14 cellular contexts compared by ENCODE assay signal in the genomic region with DNA sequence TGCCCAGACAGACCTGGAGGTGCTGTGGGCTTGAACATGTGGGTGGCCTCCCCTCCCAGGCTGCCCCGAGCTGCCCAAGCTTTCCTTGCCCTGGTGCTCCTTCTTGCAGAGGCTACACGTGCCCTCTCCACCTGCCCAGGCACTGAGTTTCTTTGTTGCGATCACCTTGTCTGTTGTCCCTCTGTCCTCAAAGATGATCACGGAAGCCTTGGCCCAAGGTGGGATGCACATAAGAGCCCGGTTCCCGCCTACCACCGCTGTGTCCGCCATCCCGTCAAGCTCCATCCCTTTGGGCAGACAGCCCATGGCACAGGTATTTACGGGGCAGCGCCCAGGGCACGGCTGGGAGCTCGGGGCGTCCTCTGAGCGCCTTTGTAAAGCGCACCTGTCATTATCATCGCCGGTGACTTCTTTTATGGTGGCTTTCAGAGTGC.
DNase-seq lines count a peak whose midpoint lies in the region; ATAC-seq and TF ChIP-seq lines count a peak whose summit lies in the region.
"Had no signal": no experiment of that assay in that cellular context is flagged by ENCODE, and none has a peak within 500 bp of the region (broad histone marks: within the 10 kb centered on the region; RNA-seq: fewer than 3 reads in every experiment).

No MANE protein-coding gene starts in this region.

- H3K4me1 Mint-ChIP-seq in activated naive CD8-positive, alpha-beta T cell treated with anti-CD3 and anti-CD28 coated beads, Interleukin-2, amount 10 ng/mL, durations not matched to agents 7 days and 5 days, result peaks cover 15% of the 10 kb centered on the region
- peaks cover 29% of the 10 kb centered on the region for H3K4me1 Mint-ChIP-seq in activated naive CD8-positive, alpha-beta T cell treated with anti-CD3 and anti-CD28 coated beads for 36 hours
- H3K4me1 Mint-ChIP-seq: B cell had no signal

- H3K9me3 Mint-ChIP-seq in activated naive CD8-positive, alpha-beta T cell treated with anti-CD3 and anti-CD28 coated beads, Interleukin-2, amount 10 ng/mL, durations not matched to agents 7 days and 5 days, result no peaks in the 10 kb centered on the region
- no peaks in the 10 kb centered on the region for H3K9me3 Mint-ChIP-seq in activated naive CD8-positive, alpha-beta T cell treated with anti-CD3 and anti-CD28 coated beads for 36 hours
- H3K9me3 Mint-ChIP-seq: CD8-positive, alpha-beta T cell had no signal

- H3K36me3 Mint-ChIP-seq in activated naive CD8-positive, alpha-beta T cell treated with anti-CD3 and anti-CD28 coated beads, Interleukin-2, amount 10 ng/mL, durations not matched to agents 7 days and 5 days, result peaks cover 30% of the 10 kb centered on the region
- H3K36me3 Mint-ChIP-seq in activated naive CD8-positive, alpha-beta T cell treated with anti-CD3 and anti-CD28 coated beads for 36 hours, result peaks cover 33% of the 10 kb centered on the region

- H3K27me3 Mint-ChIP-seq in activated naive CD8-positive, alpha-beta T cell treated with anti-CD3 and anti-CD28 coated beads, Interleukin-2, amount 10 ng/mL, durations not matched to agents 7 days and 5 days, result no peaks in the 10 kb centered on the region
- no peaks in the 10 kb centered on the region for H3K27me3 Mint-ChIP-seq in activated naive CD8-positive, alpha-beta T cell treated with anti-CD3 and anti-CD28 coated beads for 36 hours
- H3K27me3 Mint-ChIP-seq: B cell had no signal

- peaks cover 60% of the 10 kb centered on the region for H3K4me1 ChIP-seq in lower lobe of right lung
- peaks cover 43% of the 10 kb centered on the region for H3K4me1 ChIP-seq in upper lobe of right lung

- H3K27ac ChIP-seq in angular gyrus (ENCODE audit: low read depth, low read length) (peak overlapping the region; percentile 41), lower lobe of right lung (peak overlapping the region; percentile 24), upper lobe of right lung (no peak overlapping the region)

- H3K4me3 ChIP-seq in lower lobe of right lung, result no peak overlapping the region
- no peak overlapping the region for H3K4me3 ChIP-seq in upper lobe of right lung

- POLR2A ChIA-PET in activated naive CD8-positive, alpha-beta T cell treated with anti-CD3 and anti-CD28 coated beads, Interleukin-2, amount 10 ng/mL, durations not matched to agents 7 days and 5 days (lab: Charles Lee), result no interaction called here

- H3K27me3 ChIP-seq in lower lobe of right lung (ENCODE audit: low read depth) (no peaks in the 10 kb centered on the region), upper lobe of right lung (no peaks in the 10 kb centered on the region)

- peak overlapping the region; percentile 13 for H3K27ac Mint-ChIP-seq in activated naive CD8-positive, alpha-beta T cell treated with anti-CD3 and anti-CD28 coated beads, Interleukin-2, amount 10 ng/mL, durations not matched to agents 7 days and 5 days
- H3K27ac Mint-ChIP-seq in activated naive CD8-positive, alpha-beta T cell treated with anti-CD3 and anti-CD28 coated beads for 36 hours, result no peak overlapping the region
- H3K27ac Mint-ChIP-seq: B cell; CD8-positive, alpha-beta T cell had no signal

- no peak for TF ChIP-seq CTCF in lower lobe of right lung (IDR thresholded peaks at IDR 0.05)
- TF ChIP-seq CTCF in upper lobe of right lung (IDR thresholded peaks at IDR 0.05), result no peak

- no peaks in the 10 kb centered on the region for H3K9me3 ChIP-seq in lower lobe of right lung
- no peaks in the 10 kb centered on the region for H3K9me3 ChIP-seq in upper lobe of right lung

- H3K4me3 Mint-ChIP-seq in activated naive CD8-positive, alpha-beta T cell treated with anti-CD3 and anti-CD28 coated beads, Interleukin-2, amount 10 ng/mL, durations not matched to agents 7 days and 5 days, result no peak overlapping the region
- H3K4me3 Mint-ChIP-seq in activated naive CD8-positive, alpha-beta T cell treated with anti-CD3 and anti-CD28 coated beads for 36 hours, result no peak overlapping the region
- H3K4me3 Mint-ChIP-seq: B cell; CD8-positive, alpha-beta T cell had no signal

- ATAC-seq in activated naive CD8-positive, alpha-beta T cell treated with anti-CD3 and anti-CD28 coated beads, Interleukin-2, amount 10 ng/mL, durations not matched to agents 7 days and 5 days (ENCODE audit: low read depth), result no peak
- ATAC-seq in lower lobe of right lung, result no peak
- ATAC-seq in upper lobe of right lung, result no peak
- ATAC-seq in HG03108 (IDR thresholded peaks at IDR 0.05; ENCODE audit: unreplicated experiment), result no peak
- ATAC-seq: CD8-positive, alpha-beta T cell had no signal

- H3K36me3 ChIP-seq in lower lobe of right lung, result peaks cover 96% of the 10 kb centered on the region
- H3K36me3 ChIP-seq in upper lobe of right lung, result peaks cover 83% of the 10 kb centered on the region

- DNase-seq in activated naive CD8-positive, alpha-beta T cell treated with anti-CD3 and anti-CD28 coated beads, Interleukin-2, amount 10 ng/mL, durations not matched to agents 7 days and 5 days, result no peak
- no peak for DNase-seq in activated naive CD8-positive, alpha-beta T cell treated with anti-CD3 and anti-CD28 coated beads for 36 hours
- DNase-seq in lower lobe of right lung (no peak), upper lobe of right lung (peak; percentile 40)
- DNase-seq in effector CD8-positive, alpha-beta T cell (lab: John Stamatoyannopoulos, UW), result no peak
- DNase-seq: DND-41, GDM1, NCI-H1092, NCI-H2227 treated with DMSO at 0.1 percent for 48 hours, NCI-H526 had no signal

- intact Hi-C loops in lower lobe of right lung (cut with DNase I), result no loop called here
- intact Hi-C loops in upper lobe of right lung (cut with DNase I), result no loop called here
